ENCODE assay signal across 9 cellular contexts in the genomic region with DNA sequence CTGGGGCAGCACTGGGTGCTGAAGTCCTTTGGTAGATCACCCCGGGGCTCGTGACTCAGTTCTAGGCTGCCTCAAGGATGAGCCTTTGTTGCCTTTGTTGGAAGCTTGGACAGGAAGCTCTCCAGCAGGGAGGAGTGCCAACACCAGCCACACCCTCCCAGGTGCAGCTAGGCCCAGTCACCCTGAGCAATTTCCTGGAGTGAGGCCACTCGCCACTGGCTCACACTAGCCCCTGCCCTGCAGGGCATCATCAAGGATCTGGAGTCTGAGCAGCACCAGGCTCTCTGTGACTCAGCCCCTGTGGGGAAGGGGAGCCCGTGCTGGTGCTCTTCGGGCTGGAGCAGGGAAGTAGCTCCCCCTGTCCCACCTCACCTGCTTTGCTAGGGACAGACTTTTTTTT. TPM values are rescaled to one million over a fixed set of nuclear protein-coding genes. Genes with fewer than 3 reads are reported as not detected.
A peak's percentile ranks its signal among the peaks of the same experiment; 100 is the strongest.
DNase-seq lines count a peak whose midpoint lies in the region; ATAC-seq and TF ChIP-seq lines count a peak whose summit lies in the region.
"Had no signal": no experiment of that assay in that cellular context is flagged by ENCODE, and none has a peak within 500 bp of the region (broad histone marks: within the 10 kb centered on the region; RNA-seq: fewer than 3 reads in every experiment).

No MANE protein-coding gene starts in this region.

- H3K4me3 ChIP-seq in lung (no peak overlapping the region), A673 (ENCODE audit: low read depth, low read length, poor library complexity, severe bottlenecking) (no peak overlapping the region)

- H3K36me3 Mint-ChIP-seq in activated CD8-positive, alpha-beta memory T cell treated with anti-CD3 and anti-CD28 coated beads, Interleukin-2, amount 10 ng/mL, durations not matched to agents 7 days and 5 days, result no peaks in the 10 kb centered on the region

- intact Hi-C loops in A673 (cut with micrococcal nuclease; ENCODE audit: unreplicated experiment), result no loop called here

- H3K9me3 Mint-ChIP-seq in activated CD8-positive, alpha-beta memory T cell treated with anti-CD3 and anti-CD28 coated beads, Interleukin-2, amount 10 ng/mL, durations not matched to agents 7 days and 5 days (ENCODE audit: low read depth), result no peaks in the 10 kb centered on the region

- peaks cover 47% of the 10 kb centered on the region for H3K27me3 Mint-ChIP-seq in activated CD8-positive, alpha-beta memory T cell treated with anti-CD3 and anti-CD28 coated beads, Interleukin-2, amount 10 ng/mL, durations not matched to agents 7 days and 5 days

- no peaks in the 10 kb centered on the region for H3K27me3 ChIP-seq in lung (ENCODE audit: control insufficient read depth, insufficient read depth)
- no peaks in the 10 kb centered on the region for H3K27me3 ChIP-seq in A673 (replicated peaks; ENCODE audit: insufficient read depth, low read depth, low read length, poor library complexity)

- no peak overlapping the region for H3K27ac Mint-ChIP-seq in activated CD8-positive, alpha-beta memory T cell treated with anti-CD3 and anti-CD28 coated beads, Interleukin-2, amount 10 ng/mL, durations not matched to agents 7 days and 5 days

- 59 to 72% methylated on average over 5 of the region's 5 CpGs for WGBS in lung, 2 donors

- CTCF ChIA-PET in activated CD8-positive, alpha-beta memory T cell treated with anti-CD3 and anti-CD28 coated beads, Interleukin-2, amount 10 ng/mL, durations not matched to agents 7 days and 5 days (lab: Charles Lee), result interaction anchor here (0.6 kb wide), 1 partner anchor 285 kb away, joined by 3 read pairs; no protein-coding TSS in a partner anchor
- CTCF ChIA-PET in A673 (lab: Charles Lee), result no interaction called here

- no peaks in the 10 kb centered on the region for H3K36me3 ChIP-seq in lung (ENCODE audit: control insufficient read depth in 2 of 2, insufficient read depth in 2 of 2, low read length in 2 of 2)
- H3K36me3 ChIP-seq in A673 (ENCODE audit: insufficient read depth, low read length, poor library complexity, severe bottlenecking), result no peaks in the 10 kb centered on the region

- DNase-seq in DMS153 treated with DMSO at 0.1 percent for 48 hours (lab: John Stamatoyannopoulos, UW; ENCODE audit: unreplicated experiment) (peak; percentile 81), M059J (ENCODE audit: low read depth) (peak; percentile 96), lung (ENCODE audit: low spot score) (peak; percentile 63), A673 (ENCODE audit: low spot score) (no peak), G401 (ENCODE audit: low spot score) (no peak), HCEC 1CT (no peak)
- DNase-seq in activated CD8-positive, alpha-beta memory T cell treated with anti-CD3 and anti-CD28 coated beads, Interleukin-2, amount 10 ng/mL, durations not matched to agents 7 days and 5 days, result peak; percentile 39
- DNase-seq in activated effector memory CD4-positive, alpha-beta T cell treated with Interleukin-2 at 50 U/mL for 16 hours, result no peak
- DNase-seq: activated T-cell treated with anti-CD3 and anti-CD28 coated beads for 4 hours had no signal

- H3K9me3 ChIP-seq in lung (ENCODE audit: control insufficient read depth in 2 of 2, insufficient read depth in 1 of 2, low read length in 1 of 2) (no peaks in the 10 kb centered on the region), A673 (ENCODE audit: low read depth, low read length, poor library complexity, severe bottlenecking) (no peaks in the 10 kb centered on the region)

- peaks cover 0 to 8% of the 10 kb centered on the region in 2 donors for H3K4me1 ChIP-seq in lung (ENCODE audit: control insufficient read depth in 2 of 2, insufficient read depth in 2 of 2, low read length in 2 of 2)
- no peaks in the 10 kb centered on the region for H3K4me1 ChIP-seq in A673 (ENCODE audit: insufficient read depth, low read length, poor library complexity, severe bottlenecking)

- ATAC-seq in activated CD8-positive, alpha-beta memory T cell treated with anti-CD3 and anti-CD28 coated beads, Interleukin-2, amount 10 ng/mL, durations not matched to agents 7 days and 5 days, result no peak
- ATAC-seq in lung (ENCODE audit: insufficient read depth, low FRiP score), result peak; percentile 66

- in situ Hi-C loops in G401 (cut with HindIII; ENCODE audit: low sequenced_read_pairs), result no loop called here

- H3K4me1 Mint-ChIP-seq in activated CD8-positive, alpha-beta memory T cell treated with anti-CD3 and anti-CD28 coated beads, Interleukin-2, amount 10 ng/mL, durations not matched to agents 7 days and 5 days, result no peaks in the 10 kb centered on the region

- no peak overlapping the region for H3K4me3 Mint-ChIP-seq in activated CD8-positive, alpha-beta memory T cell treated with anti-CD3 and anti-CD28 coated beads, Interleukin-2, amount 10 ng/mL, durations not matched to agents 7 days and 5 days

- POLR2A ChIA-PET in A673 (lab: Charles Lee; ENCODE audit: low non-redundant PET), result interaction anchor here (0.6 to 0.7 kb wide), 2 partner anchors 139 to 266 kb away, joined by 5 to 7 read pairs; no protein-coding TSS in a partner anchor

- no peak for TF ChIP-seq CTCF in lung (IDR thresholded peaks at IDR 0.05; ENCODE audit: control extremely low read depth, extremely low read depth)
- no peak for TF ChIP-seq CTCF in A673 (conservative IDR thresholded peaks at IDR 0.05; ENCODE audit: low read depth, low read length)

- no TSS peak for BruUV-seq in A673 (replicated peaks; lab: Mats Ljungman, UMichigan)

- peak overlapping the region in 1 of 2 donors; percentile 46 for H3K27ac ChIP-seq in lung (ENCODE audit: low read depth in 1 of 2, low read length in 1 of 2)
- no peak overlapping the region for H3K27ac ChIP-seq in A673 (ENCODE audit: low read depth, low read length, poor library complexity, severe bottlenecking)

RNA-seq across cellular contexts. Expression of a gene that starts 6.7 kb away (rescaled TPM):
- 83.3 and 127 TPM in 2 replicates for total RNA-seq in M059J (2014; rRNA removed; shearing (Covaris generic))
- under 1 TPM in 1 of 2 experiments, not detected in 1; 0.42 TPM for total RNA-seq in activated CD8-positive, alpha-beta memory T cell treated with anti-CD3 and anti-CD28 coated beads, Interleukin-2, amount 10 ng/mL, durations not matched to agents 7 days and 5 days
- total RNA-seq in lung (100 to 1,000 TPM; 232 to 234 TPM), A673 (2021) (1.4 and 2.9 TPM in 2 replicates)
- polyA plus RNA-seq in lung, result 100 to 1,000 TPM in 1 of 2 donors, 10 to 100 TPM in 1; 94.1 to 113 TPM
- total RNA-seq in G401 (2014; rRNA removed; shearing (Covaris generic)), result 37.4 and 45.5 TPM in 2 replicates

Comparison
In these comparisons a context has a peak if more than half of its experiments do, and no peak if none do; other contexts are left out.
1. DNase-seq: peak in DMS153 treated with DMSO at 0.1 percent for 48 hours (single experiment), M059J (single experiment), activated CD8-positive, alpha-beta memory T cell treated with anti-CD3 and anti-CD28 coated beads, Interleukin-2, amount 10 ng/mL, durations not matched to agents 7 days and 5 days (single experiment) and lung (single experiment); none in A673 (single experiment), activated effector memory CD4-positive, alpha-beta T cell treated with Interleukin-2 at 50 U/mL for 16 hours (single experiment), G401 (single experiment) and HCEC 1CT (single experiment).